ENCODE assay signal across 11 cellular contexts in genomic region chr1:38804062-38804886, GRCh38. TPM values are rescaled to one million over a fixed set of nuclear protein-coding genes. Genes with fewer than 3 reads are reported as not detected.
DNase-seq lines count a peak whose midpoint lies in the region; ATAC-seq, FAIRE-seq and TF ChIP-seq lines count a peak whose summit lies in the region.
"Had no signal": no experiment of that assay in that cellular context is flagged by ENCODE, and none has a peak within 500 bp of the region (broad histone marks: within the 10 kb centered on the region; RNA-seq: fewer than 3 reads in every experiment).

No MANE protein-coding gene starts in this region.

- H2BK5ac ChIP-seq in H1 (ENCODE audit: low read depth, low read length) = no peak overlapping the region

- no peak overlapping the region for H2BK15ac ChIP-seq in H1 (ENCODE audit: low read length)

- TF ChIP-seq CTCF in H1 (IDR thresholded peaks at IDR 0.05; ENCODE audit: control extremely low read depth in 1 of 3, insufficient read depth in 1 of 3, low read depth in 1 of 3, low read length in 3 of 3) (no peak), parathyroid adenoma (IDR thresholded peaks at IDR 0.05) (no peak), CD14-positive monocyte (IDR thresholded peaks at IDR 0.05) (no peak)

- H3K36me3 ChIP-seq in H1 (ENCODE audit: control insufficient read depth in 2 of 4, insufficient read depth in 4 of 4, low read length in 3 of 4) (no peaks in the 10 kb centered on the region), parathyroid adenoma (ENCODE audit: control insufficient read depth, insufficient read depth, low read length) (no peaks in the 10 kb centered on the region)

- DNase-seq in DMS53 (lab: John Stamatoyannopoulos, UW) (peak; percentile 42), DMS53 treated with DMSO at 0.1 percent for 48 hours (lab: John Stamatoyannopoulos, UW; ENCODE audit: unreplicated experiment) (no peak), NCI-H1105 treated with DMSO at 0.1 percent for 48 hours (lab: John Stamatoyannopoulos, UW) (peak; percentile 40), H1 (ENCODE audit: low read depth in 1 of 2, low spot score in 2 of 2) (peak in 1 of 2 experiments; percentile 72), GM19240 (ENCODE audit: insufficient read length, low spot score) (no peak), CD14-positive monocyte (ENCODE audit: low spot score) (no peak)
- DNase-seq: stimulated activated CD8-positive, alpha-beta memory T cell treated with anti-CD3 and anti-CD28 coated beads, Interleukin-4, amount 100 ng/mL, for 48 hours had no signal

- no peaks in the 10 kb centered on the region for H4K20me1 ChIP-seq in H1 (replicated peaks in 1 of 2; ENCODE audit: control insufficient read depth in 1 of 2, insufficient read depth in 2 of 2, low read length in 2 of 2)

- no peaks in the 10 kb centered on the region for H3K79me1 ChIP-seq in H1 (ENCODE audit: low read depth, low read length)

- H4K91ac ChIP-seq in H1 (replicated peaks; ENCODE audit: insufficient read length, low read length) = peak overlapping the region; percentile 71

- no peaks in the 10 kb centered on the region for H3K9me3 ChIP-seq in H1 (ENCODE audit: insufficient read depth in 2 of 2, low read depth in 1 of 2, low read length in 1 of 2)
- H3K9me3 ChIP-seq in parathyroid adenoma (ENCODE audit: control insufficient read depth, low read length) = no peaks in the 10 kb centered on the region

- H3K18ac ChIP-seq in H1 (ENCODE audit: extremely low read depth, low read length) = peak overlapping the region; percentile 93

- peaks cover 5 to 12% (median 8%) of the 10 kb centered on the region in 4 experiments for H3K4me1 ChIP-seq in H1 (replicated peaks in 1 of 4; ENCODE audit: control insufficient read depth in 3 of 4, insufficient read depth in 4 of 4, low read length in 3 of 4)
- H3K4me1 ChIP-seq in parathyroid adenoma = no peaks in the 10 kb centered on the region

- no peak for TF ChIP-seq POLR2A in H1 (IDR thresholded peaks at IDR 0.05; ENCODE audit: control extremely low read depth in 1 of 2, low read depth in 2 of 2, low read length in 2 of 2)

- H3K56ac ChIP-seq in H1 (replicated peaks; ENCODE audit: insufficient read length, low read depth, low read length) = no peak overlapping the region

- peak overlapping the region; percentile 50 for H2BK12ac ChIP-seq in H1 (ENCODE audit: low read depth, low read length)

- no peak overlapping the region for H3K14ac ChIP-seq in H1 (ENCODE audit: insufficient read length)

- peaks cover 53 to 73% (median 56%) of the 10 kb centered on the region in 3 donors for H3K27me3 Mint-ChIP-seq in CD14-positive monocyte (ENCODE audit: low read depth in 3 of 3)

- peak overlapping the region; percentile 61 to 70 for H3K4me2 ChIP-seq in H1 (ENCODE audit: insufficient read depth in 1 of 2, low read depth in 2 of 2, low read length in 2 of 2)
- peak overlapping the region; percentile 72 for H3K4me2 ChIP-seq in parathyroid adenoma (ENCODE audit: low read length)

- 3% methylated on average over 53 of the region's 81 CpGs; no CpG with 5 or more reads in 1 of the 2 experiments for WGBS in H1 (ENCODE audit: extremely low coverage in 1 of 2, insufficient coverage in 1 of 2, insufficient read length in 1 of 2, insufficient replicate concordance in 2 of 2, low coverage in 1 of 2, low lambda C conversion rate in 2 of 2, missing lambda C conversion rate in 1 of 2), 2 experiments

- POLR2A ChIA-PET in H1 (lab: Charles Lee; ENCODE audit: partially characterized antibody) = no interaction called here

- H3K4me3 ChIP-seq in H1 (ENCODE audit: extremely low read depth in 1 of 4, insufficient read depth in 2 of 4, low read depth in 3 of 4, low read length in 4 of 4) (peak overlapping the region; percentile 30 to 56 (median 32); a peak in 7 of 8 replicates), parathyroid adenoma (ENCODE audit: low read depth, low read length) (no peak overlapping the region)

- peaks cover 3% of the 10 kb centered on the region; the same call in 1 of the 2 replicates for H3K23me2 ChIP-seq in H1 (ENCODE audit: low read depth, low read length)

- peaks cover 0 to 34% (median 28%) of the 10 kb centered on the region in 4 experiments; a peak in 6 of 7 replicates for H3K27me3 ChIP-seq in H1 (replicated peaks in 1 of 4; ENCODE audit: control insufficient read depth in 3 of 4, extremely low read depth in 1 of 4, insufficient read depth in 3 of 4, low read length in 3 of 4)
- no peaks in the 10 kb centered on the region for H3K27me3 ChIP-seq in parathyroid adenoma (ENCODE audit: control insufficient read depth, insufficient read depth, low read length)

- TF ChIP-seq EP300 in H1 (IDR thresholded peaks at IDR 0.05; ENCODE audit: borderline replicate concordance in 1 of 2, low read depth in 2 of 2, low read length in 2 of 2) = no peak; a peak in 1 of 3 replicates

- no peak for FAIRE-seq in H1 (lab: Jason Lieb, UNC)
- FAIRE-seq: TTC549 had no signal

- H3K9ac ChIP-seq in H1 (replicated peaks in 1 of 4; ENCODE audit: extremely low read depth in 1 of 4, low read depth in 3 of 4, low read length in 3 of 4) (no peak overlapping the region; a peak in 1 of 7 replicates), parathyroid adenoma (no peak overlapping the region)

- H3K4me3 Mint-ChIP-seq in CD14-positive monocyte = peak overlapping the region in 1 of 2 donors; percentile 81

- H3K4ac ChIP-seq in H1 (replicated peaks; ENCODE audit: insufficient read length, low read depth, low read length) = no peak overlapping the region

- no peak overlapping the region for H3K27ac ChIP-seq in H1 (ENCODE audit: low read depth, low read length)
- no peak overlapping the region for H3K27ac ChIP-seq in parathyroid adenoma
- H3K27ac ChIP-seq: 22Rv1 had no signal

- TF ChIP-seq RAD21 in H1 (IDR thresholded peaks at IDR 0.05 in 1 of 2, conservative IDR thresholded peaks at IDR 0.05 in 1 of 2; ENCODE audit: low read depth in 2 of 2, low read length in 2 of 2) = 0 out of 4 replicates have a peak, but pooled peaks of 1 of the 2 experiments have one; percentile 15

- no peak for ATAC-seq in GM18502 (IDR thresholded peaks at IDR 0.05; ENCODE audit: poor library complexity, unreplicated experiment)

- intact Hi-C loops in CD14-positive monocyte (cut with micrococcal nuclease) = no loop called here

- no peak overlapping the region for H2BK120ac ChIP-seq in H1 (replicated peaks; ENCODE audit: low read depth, low read length)

- peak overlapping the region; percentile 56; the same call in 1 of the 2 replicates for H2BK20ac ChIP-seq in H1 (ENCODE audit: low read length)

- H3K9me3 Mint-ChIP-seq in CD14-positive monocyte = peaks cover 0 to 8% (median 3%) of the 10 kb centered on the region in 7 donors

- H4K8ac ChIP-seq in H1 (ENCODE audit: extremely low read depth, insufficient read depth, low read length) = peak overlapping the region; percentile 38; the same call in 1 of the 2 replicates

- H3K4me1 Mint-ChIP-seq in CD14-positive monocyte = peaks cover 2% of the 10 kb centered on the region

- H3K23ac ChIP-seq in H1 (ENCODE audit: insufficient read length) = no peak overlapping the region

- H2AFZ ChIP-seq in H1 (ENCODE audit: low read length) (no peak overlapping the region), parathyroid adenoma (no peak overlapping the region)

- H2AK5ac ChIP-seq in H1 (ENCODE audit: low read depth, low read length) = 0 out of 2 replicates have a peak overlapping the region, but pooled peaks have one; percentile 24

- H4K5ac ChIP-seq in H1 (ENCODE audit: insufficient read length, low read depth, low read length) = no peak overlapping the region

- no peaks in the 10 kb centered on the region for H3K79me2 ChIP-seq in H1 (ENCODE audit: control insufficient read depth in 1 of 2, insufficient read depth in 2 of 2, low read length in 2 of 2)
- no peaks in the 10 kb centered on the region for H3K79me2 ChIP-seq in parathyroid adenoma

- H3K36me3 Mint-ChIP-seq in CD14-positive monocyte = no peaks in the 10 kb centered on the region

- no peak overlapping the region for H3K27ac Mint-ChIP-seq in CD14-positive monocyte

- CTCF ChIA-PET in H1 (lab: Charles Lee; ENCODE audit: partially characterized antibody) = no interaction called here

TF ChIP-seq in H1, 55 proteins besides CTCF, POLR2A, EP300 and RAD21 (continues in another document):
- no peak for TF ChIP-seq RFX5 (IDR thresholded peaks at IDR 0.05; ENCODE audit: borderline replicate concordance, low read depth, low read length)
- peak; percentile 51; the same call in 1 of the 2 replicates for TF ChIP-seq TBP (IDR thresholded peaks at IDR 0.05; ENCODE audit: low read depth, low read length)
- no peak for TF ChIP-seq RNF2 (IDR thresholded peaks at IDR 0.05; ENCODE audit: borderline replicate concordance, low read depth, low read length, missing control alignments, poor library complexity, severe bottlenecking)
- TF ChIP-seq SP1 (IDR thresholded peaks at IDR 0.05; ENCODE audit: low read depth, low read length) = no peak
- peak; percentile 38 for TF ChIP-seq E2F6 (IDR thresholded peaks at IDR 0.05)
- TF ChIP-seq ASH2L (IDR thresholded peaks at IDR 0.05; ENCODE audit: low read length) = no peak
- 0 out of 2 replicates have a peak, but pooled peaks have one; percentile 26 for TF ChIP-seq PHF8 (conservative IDR thresholded peaks at IDR 0.05; ENCODE audit: low read depth, low read length)

RNA-seq across cellular contexts. Expression of gene RRAGC, which starts 55.3 kb away (rescaled TPM):
- 16.5 and 18.1 TPM in 2 replicates for total RNA-seq in H1 (2021; fragmentation: NEBNext Ultra II Directional; extraction: Animal tissue kit (Norgen Biotek cat#: 25700))
- 6.2 and 12.0 TPM in 2 replicates for polyA plus RNA-seq in H1 (2011; rRNA removed)
- 6.3 TPM for polyA plus RNA-seq in H1 (2011; cell fraction: cytosol; rRNA removed)
- 1.7 TPM for polyA plus RNA-seq in H1 (2011; cell fraction: nucleus; rRNA removed)
- 10.0 to 14.8 TPM (median 10.9 TPM) in 4 replicates for polyA plus RNA-seq in H1 (2012, experiment 1 of 2)
- polyA plus RNA-seq in H1 (2012, experiment 2 of 2) = 3.5 TPM
- polyA plus RNA-seq in H1 (2013, experiment 1 of 2) = 11.7 TPM
- polyA plus RNA-seq in H1 (2013, experiment 2 of 2) = 13.3 TPM
- 5.2 and 6.1 TPM in 2 replicates for polyA minus RNA-seq in H1 (2011; rRNA and poly(A)+ RNA removed)
- 4.9 TPM for polyA minus RNA-seq in H1 (2011; cell fraction: cytosol; rRNA and poly(A)+ RNA removed)
- polyA minus RNA-seq in H1 (2011; cell fraction: nucleus; rRNA and poly(A)+ RNA removed) = 3.2 TPM
- 1 to 10 TPM; 6.6 to 8.0 TPM for polyA plus RNA-seq in CD14-positive monocyte

Comparison
In these comparisons a context has a peak if more than half of its experiments do, and no peak if none do; other contexts are left out.
1. DNase-seq: peak in DMS53 (single experiment) and NCI-H1105 treated with DMSO at 0.1 percent for 48 hours (single experiment); none in DMS53 treated with DMSO at 0.1 percent for 48 hours (single experiment), GM19240 (single experiment) and CD14-positive monocyte (single experiment).